Comparison of ENCODE assay signal across 1 cellular context in the genomic region with DNA sequence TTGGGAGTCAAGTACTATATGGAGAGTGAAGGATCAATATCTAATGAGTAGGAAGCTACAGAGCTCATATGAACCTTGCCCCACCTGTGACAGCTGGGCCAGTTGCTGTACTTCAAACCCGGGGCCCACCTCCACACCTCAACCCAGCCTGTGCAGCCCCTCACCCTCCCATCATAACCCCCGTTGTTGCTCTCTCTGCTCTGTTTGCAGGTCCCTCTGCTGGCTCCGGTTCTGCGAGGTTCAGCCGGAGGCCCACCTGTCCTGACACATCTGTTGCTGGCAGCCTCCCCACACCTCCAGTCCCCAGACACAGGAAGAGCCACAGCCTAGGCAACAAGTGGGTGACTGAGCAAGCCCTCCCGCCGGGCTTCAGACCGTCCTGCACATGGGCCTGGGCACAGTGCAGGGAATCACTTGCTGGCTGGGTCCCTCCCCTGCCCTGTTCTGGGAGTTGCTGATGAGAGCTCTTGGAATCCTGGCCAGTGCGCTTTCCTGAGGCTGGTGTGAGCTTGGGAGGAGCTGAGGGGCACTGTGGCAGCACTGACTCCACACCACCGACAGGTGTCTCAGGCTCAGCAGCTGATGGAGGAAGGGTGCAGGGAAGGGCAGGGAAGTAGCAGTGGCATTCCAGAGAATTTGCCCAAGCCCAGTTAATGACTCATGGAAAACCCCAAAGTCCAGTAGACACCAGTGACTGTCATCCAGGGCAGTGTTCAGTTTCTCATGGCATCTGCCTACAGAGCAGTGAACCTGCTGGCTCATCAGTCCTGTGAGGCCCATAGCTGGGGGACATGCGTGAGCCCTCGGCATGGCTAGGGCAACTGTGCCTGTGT.
TF ChIP-seq lines count a peak whose summit lies in the region.

No MANE protein-coding gene starts in this region.

TF ChIP-seq in IMR-90, 13 proteins besides CTCF, POLR2A, EP300 and RAD21 (continued from another document):
- no peak; the same call in 1 of the 2 replicates for TF ChIP-seq SMC3 (IDR thresholded peaks at IDR 0.05; ENCODE audit: low read depth, low read length)
TF ChIP-seq in IMR-90: peak in this region for 2.
